Comparison of ENCODE assay signal across 24 cellular contexts in the genomic region with DNA sequence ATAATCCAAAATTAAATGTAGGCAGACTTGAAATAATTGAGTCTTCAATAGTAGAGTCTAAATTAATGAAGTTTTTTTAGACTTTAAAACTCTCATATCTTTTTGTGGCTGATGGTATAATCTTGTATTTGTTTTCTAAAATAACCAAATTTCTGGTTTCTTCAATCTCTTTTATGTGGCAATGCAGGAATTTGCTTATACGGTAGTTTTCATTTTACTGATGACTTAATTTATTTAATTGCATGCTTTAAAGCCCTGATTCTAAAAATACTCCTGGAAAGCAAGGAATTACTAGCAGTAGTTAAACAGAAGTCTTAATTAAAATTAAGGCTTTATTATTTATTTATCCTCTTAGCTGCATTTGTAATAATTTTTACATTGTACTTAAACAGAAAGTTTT.
"Had no signal": no experiment of that assay in that cellular context is flagged by ENCODE, and none has a peak within 500 bp of the region (broad histone marks: within the 10 kb centered on the region; RNA-seq: fewer than 3 reads in every experiment).

No MANE protein-coding gene starts in this region.

- H3K9ac ChIP-seq: parathyroid adenoma had no signal

- H3K27me3 ChIP-seq: gastrocnemius medialis, heart left ventricle, neutrophil, stomach, thyroid gland had no signal

- ATAC-seq: effector memory CD8-positive, alpha-beta T cell; esophagus mucosa; gastrocnemius medialis; heart left ventricle; left colon; naive thymus-derived CD8-positive, alpha-beta T cell; sciatic nerve; stimulated activated effector memory CD8-positive, alpha-beta T cell treated with anti-CD3 and anti-CD28 coated beads, Interleukin-12 subunit alpha, Interleukin-12 subunit beta, amount 100 ng/mL, for 72 hours had no signal

- H2AFZ ChIP-seq: parathyroid adenoma had no signal

- H3K4me3 ChIP-seq: gastrocnemius medialis, heart left ventricle, left ventricle myocardium inferior, lower lobe of right lung, stomach, thyroid gland had no signal

- DNase-seq: cerebellar nuclear complex; cortex of kidney; effector memory CD8-positive, alpha-beta T cell; foreskin fibroblast; gastrocnemius medialis; heart left ventricle; hippocampal formation; islet precursor cell; kidney glomerular epithelial cell; left colon; left ventricle myocardium inferior; lower lobe of right lung; naive thymus-derived CD8-positive, alpha-beta T cell; stimulated activated CD4-positive, alpha-beta T cell treated with anti-CD3 and anti-CD28 coated beads, Interleukin-2, amount 100 ng/mL, for 24 hours; stimulated activated CD4-positive, alpha-beta T cell treated with anti-CD3 and anti-CD28 coated beads, Interleukin-4, amount 100 ng/mL, for 24 hours; stimulated activated naive CD4-positive, alpha-beta T cell treated with Interleukin-2 at 50 U/mL for 16 hours; stomach; thyroid gland; trophoblast cell had no signal

- H3K9me3 ChIP-seq: gastrocnemius medialis, heart left ventricle, left ventricle myocardium inferior, lower lobe of right lung, neutrophil, stomach, thyroid gland had no signal

- H3K27ac ChIP-seq: heart left ventricle, left ventricle myocardium inferior, lower lobe of right lung, neutrophil, parathyroid adenoma, thyroid gland had no signal

- H3K36me3 ChIP-seq: neutrophil, thyroid gland had no signal
